ENCODE assay signal across 6 cellular contexts in genomic region chr12:89828575-89828974, GRCh38.
"Had no signal": no experiment of that assay in that cellular context is flagged by ENCODE, and none has a peak within 500 bp of the region (broad histone marks: within the 10 kb centered on the region; RNA-seq: fewer than 3 reads in every experiment).

No MANE protein-coding gene starts in this region.

- H3K27ac ChIP-seq: HL-60 had no signal

- H3K4me3 ChIP-seq: GM23338, K562 had no signal

- H2AFZ ChIP-seq: GM23338 had no signal

- ATAC-seq: GM23338, K562 had no signal

- H3K4me2 ChIP-seq: GM23338 had no signal

- DNase-seq: H9, HCEC 1CT, IMR-90 had no signal
